In genomic region chr14:25298238-25298637, GRCh38 we compare ENCODE assay signal across 9 cellular contexts.
"Had no signal": no experiment of that assay in that cellular context is flagged by ENCODE, and none has a peak within 500 bp of the region (broad histone marks: within the 10 kb centered on the region; RNA-seq: fewer than 3 reads in every experiment).

No MANE protein-coding gene starts in this region.

- H3K9ac ChIP-seq: GM23248 had no signal

- DNase-seq: GM23248, GOT3, H7, HFFc6, KG1 had no signal

- ATAC-seq: HCT116 had no signal

- H3K36me3 ChIP-seq: HAP-1 had no signal

- H3K4me1 ChIP-seq: HAP-1 had no signal

- H2AFZ ChIP-seq: GM23248 had no signal

- H3K4me1 Mint-ChIP-seq: IgD-negative memory B cell had no signal

- H3K4me3 ChIP-seq: GM23248, HAP-1 had no signal

- H3K4me3 Mint-ChIP-seq: HFFc6, IgD-negative memory B cell had no signal

- H3K27me3 Mint-ChIP-seq: IgD-negative memory B cell had no signal

- H3K27ac Mint-ChIP-seq: HFFc6, IgD-negative memory B cell had no signal

- H3K27ac ChIP-seq: GM23248, HL-60 had no signal
